In the genomic region with DNA sequence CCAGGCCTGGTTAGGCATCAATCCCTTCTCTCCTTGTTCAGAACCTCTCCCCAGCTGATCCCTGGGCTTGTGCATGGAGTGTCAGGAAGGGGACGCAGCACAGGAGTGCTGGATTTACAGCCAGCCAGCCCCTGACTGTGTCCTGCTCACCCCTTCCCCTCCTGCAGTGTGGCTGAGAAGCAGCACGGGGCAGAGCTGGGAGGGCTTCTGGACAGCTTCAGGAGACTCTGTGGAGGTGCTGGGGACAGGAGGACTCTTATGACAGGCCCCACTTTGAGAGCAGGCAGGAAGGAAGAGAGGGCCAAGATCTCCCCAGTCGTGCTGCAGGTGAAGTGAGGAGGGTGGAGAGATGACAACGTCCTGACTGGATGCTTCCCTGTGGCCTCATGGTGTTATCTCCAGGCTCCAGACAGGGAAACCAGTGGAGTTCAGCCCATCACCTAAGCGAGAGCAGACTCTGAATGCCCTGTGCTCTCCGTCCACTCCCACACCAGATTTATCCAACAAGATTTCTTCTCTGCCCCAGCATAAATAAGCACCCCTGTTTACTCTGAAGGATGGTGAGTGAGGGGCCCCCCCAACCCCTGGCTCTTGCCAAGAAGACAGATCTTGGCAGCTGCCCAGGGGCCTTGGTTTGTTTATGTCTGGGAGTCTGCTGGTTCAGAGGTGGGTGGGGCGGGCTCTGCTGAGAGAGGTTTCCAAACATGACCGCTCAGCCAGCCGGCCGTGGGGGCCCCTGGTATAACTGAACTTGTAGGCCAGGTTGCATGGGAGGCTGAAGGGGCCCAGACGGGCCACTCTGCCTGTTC, we compare ENCODE assay signal across 8 cellular contexts. TPM values are rescaled to one million over a fixed set of nuclear protein-coding genes. Genes with fewer than 3 reads are reported as not detected.
DNase-seq lines count a peak whose midpoint lies in the region; ATAC-seq, FAIRE-seq and TF ChIP-seq lines count a peak whose summit lies in the region.

No MANE protein-coding gene starts in this region.

- no peak overlapping the region for H3K27ac ChIP-seq in kidney (ENCODE audit: low read depth in 2 of 2, low read length in 2 of 2)
- peak overlapping the region; percentile 18 for H3K27ac ChIP-seq in stomach smooth muscle (ENCODE audit: low read length)

- H3K9ac ChIP-seq in kidney (ENCODE audit: low read length in 2 of 2) (no peak overlapping the region), stomach smooth muscle (ENCODE audit: low read length in 2 of 2) (peak overlapping the region in 1 of 2 donors; percentile 21)

- TF ChIP-seq CTCF in kidney (IDR thresholded peaks at IDR 0.05; ENCODE audit: borderline replicate concordance, extremely low read depth, insufficient read depth), result no peak

- peak; percentile 60 for DNase-seq in MG63
- DNase-seq in astrocyte of the hippocampus (ENCODE audit: low read depth, low spot score), result peak; percentile 87
- DNase-seq in kidney, result peak; percentile 89
- DNase-seq in activated CD4-positive, alpha-beta T cell treated with anti-CD3 and anti-CD28 coated beads for 4 hours, result no peak
- no peak for DNase-seq in NCI-H2107 treated with DMSO at 0.1 percent for 48 hours (lab: John Stamatoyannopoulos, UW; ENCODE audit: unreplicated experiment)
- DNase-seq in NK-92 (lab: John Stamatoyannopoulos, UW; ENCODE audit: unreplicated experiment), result no peak

- H3K4me3 ChIP-seq in MG63 (no peak overlapping the region), kidney (ENCODE audit: low read length in 2 of 2) (no peak overlapping the region), stomach smooth muscle (ENCODE audit: low read length in 2 of 2) (peak overlapping the region in 1 of 2 donors; percentile 47)

- no peaks in the 10 kb centered on the region for H3K27me3 ChIP-seq in MG63
- no peaks in the 10 kb centered on the region for H3K27me3 ChIP-seq in stomach smooth muscle (ENCODE audit: control insufficient read depth in 1 of 2, insufficient read depth in 2 of 2, low read length in 2 of 2)

- H3K36me3 ChIP-seq in MG63 (no peaks in the 10 kb centered on the region), kidney (ENCODE audit: control insufficient read depth in 1 of 2, insufficient read depth in 2 of 2, low read length in 2 of 2) (no peaks in the 10 kb centered on the region), stomach smooth muscle (ENCODE audit: control insufficient read depth in 2 of 2, insufficient read depth in 2 of 2, low read length in 2 of 2) (no peaks in the 10 kb centered on the region)

- H3K4me1 ChIP-seq in kidney (ENCODE audit: control insufficient read depth in 1 of 2, insufficient read depth in 1 of 2, low read depth in 1 of 2, low read length in 2 of 2) (peaks cover 3 to 8% of the 10 kb centered on the region in 2 donors), stomach smooth muscle (ENCODE audit: control insufficient read depth, insufficient read depth, low read length) (peaks cover 46% of the 10 kb centered on the region)

- H3K9me3 ChIP-seq in MG63, result no peaks in the 10 kb centered on the region
- no peaks in the 10 kb centered on the region for H3K9me3 ChIP-seq in kidney (ENCODE audit: control insufficient read depth in 1 of 2, low read length in 2 of 2)
- H3K9me3 ChIP-seq in stomach smooth muscle (ENCODE audit: control insufficient read depth in 2 of 2, low read length in 2 of 2), result no peaks in the 10 kb centered on the region

- intact Hi-C loops in kidney (cut with DNase I), result no loop called here

- no peak for ATAC-seq in HG03469 (IDR thresholded peaks at IDR 0.05; ENCODE audit: unreplicated experiment)

- FAIRE-seq in kidney (lab: Jason Lieb, UNC), result no peak

RNA-seq across cellular contexts. Expression of gene TMCC2, which starts 21.3 kb away (rescaled TPM):
- 2.4 and 3.7 TPM in 2 replicates for total RNA-seq in MG63 (2014; rRNA removed; shearing (Covaris generic); ENCODE audit: low replicate concordance)
- 1.3 TPM for total RNA-seq in kidney
- 3.5 TPM for polyA plus RNA-seq in kidney (ENCODE audit: insufficient read depth, low read depth, low replicate concordance)

RNA-seq across cellular contexts. Expression of gene DSTYK, which starts 37.5 kb away (rescaled TPM):
- 7.7 and 8.0 TPM in 2 replicates for total RNA-seq in MG63 (2014; rRNA removed; shearing (Covaris generic); ENCODE audit: low replicate concordance)
- 17.8 TPM for total RNA-seq in kidney
- 5.6 TPM for polyA plus RNA-seq in kidney (ENCODE audit: insufficient read depth, low read depth, low replicate concordance)

Comparison
In these comparisons a context has a peak if more than half of its experiments do, and no peak if none do; other contexts are left out.
1. DNase-seq: peak in MG63 (single experiment), astrocyte of the hippocampus (single experiment) and kidney (single experiment); none in activated CD4-positive, alpha-beta T cell treated with anti-CD3 and anti-CD28 coated beads for 4 hours (0 of 2), NCI-H2107 treated with DMSO at 0.1 percent for 48 hours (single experiment) and NK-92 (single experiment).